1 cellular context compared by ENCODE assay signal in genomic region chrX:101442095-101442494, GRCh38.
TF ChIP-seq lines count a peak whose summit lies in the region.

No MANE protein-coding gene starts in this region.

TF ChIP-seq in IMR-90, 13 proteins besides CTCF, POLR2A, EP300 and RAD21 (continued from another document):
- TF ChIP-seq USF2 (IDR thresholded peaks at IDR 0.05; ENCODE audit: low read depth, low read length) (no peak), MXI1 (IDR thresholded peaks at IDR 0.05; ENCODE audit: borderline replicate concordance, low read depth, low read length) (no peak)
